Comparison of ENCODE assay signal across 1 cellular context in genomic region chr20:20371681-20372080, GRCh38.
TF ChIP-seq lines count a peak whose summit lies in the region.

No MANE protein-coding gene starts in this region.

TF ChIP-seq in H1, 55 proteins besides CTCF, POLR2A, EP300 and RAD21:
- TF ChIP-seq ATF2 (IDR thresholded peaks at IDR 0.05; ENCODE audit: low read length), result no peak
- no peak for TF ChIP-seq CREB1 (IDR thresholded peaks at IDR 0.05)
- peak in 1 of 2 experiments; percentile 70; a peak in 1 of 4 replicates for TF ChIP-seq HDAC2 (IDR thresholded peaks at IDR 0.05; ENCODE audit: borderline replicate concordance in 1 of 2, low read depth in 2 of 2, low read length in 2 of 2)
- no peak for TF ChIP-seq CBX5 (IDR thresholded peaks at IDR 0.05; ENCODE audit: low read depth, low read length)
- TF ChIP-seq RBBP5 (IDR thresholded peaks at IDR 0.05; ENCODE audit: borderline replicate concordance, low read depth, low read length), result no peak
- TF ChIP-seq ASH2L (IDR thresholded peaks at IDR 0.05; ENCODE audit: low read length), result peak; percentile 57
- TF ChIP-seq TEAD4 (IDR thresholded peaks at IDR 0.05; ENCODE audit: low read depth, low read length), result peak; percentile 89
- no peak for TF ChIP-seq SP1 (IDR thresholded peaks at IDR 0.05; ENCODE audit: low read depth, low read length)
- TF ChIP-seq SP2 (IDR thresholded peaks at IDR 0.05; ENCODE audit: low read length), result no peak
- no peak for TF ChIP-seq BRCA1 (IDR thresholded peaks at IDR 0.05; ENCODE audit: low read depth, low read length)
